ENCODE assay signal across 8 cellular contexts in genomic region chr3:132417695-132418520, GRCh38. TPM values are rescaled to one million over a fixed set of nuclear protein-coding genes. Genes with fewer than 3 reads are reported as not detected.
DNase-seq lines count a peak whose midpoint lies in the region; TF ChIP-seq lines count a peak whose summit lies in the region.

No MANE protein-coding gene starts in this region.

- H3K4me3 ChIP-seq in HFF-Myc (replicated peaks; ENCODE audit: low read depth, low read length) (peak overlapping the region; percentile 96), cardiac fibroblast (replicated peaks in 1 of 2; ENCODE audit: low read depth in 2 of 2, low read length in 2 of 2) (peak overlapping the region; percentile 68 to 74), kidney epithelial cell (ENCODE audit: low read depth, low read length) (peak overlapping the region; percentile 71)

- DNase-seq in NK-92 treated with Interleukin-12 subunit alpha and Interleukin-12 subunit beta, amount 100 ng/mL, for 24 hours (lab: John Stamatoyannopoulos, UW): peak; percentile 42
- DNase-seq in NK-92 (lab: John Stamatoyannopoulos, UW; ENCODE audit: unreplicated experiment) (no peak), HFF-Myc (ENCODE audit: extremely low read depth, low read depth) (peak; percentile 66), M059J (ENCODE audit: low read depth) (peak; percentile 86), SKM-1 (lab: John Stamatoyannopoulos, UW; ENCODE audit: unreplicated experiment) (peak; percentile 43), cardiac fibroblast (ENCODE audit: low read depth in 2 of 2) (peak; percentile 81 to 84), kidney epithelial cell (ENCODE audit: low read depth) (no peak)
- DNase-seq in stimulated activated CD4-positive, alpha-beta T cell treated with anti-CD3 and anti-CD28 coated beads, Interleukin-1b, Interleukin-23, amount 100 ng/mL, for 24 hours (ENCODE audit: low read depth in 4 of 4, low spot score in 1 of 4): peak; percentile 14 to 23 (median 20)

- H3K27me3 ChIP-seq in kidney epithelial cell (ENCODE audit: control insufficient read depth, insufficient read depth, low read length): no peaks in the 10 kb centered on the region

- no peak for TF ChIP-seq CTCF in HFF-Myc (IDR thresholded peaks at IDR 0.05; ENCODE audit: low read depth, low read length, missing control alignments)
- no peak for TF ChIP-seq CTCF in cardiac fibroblast (IDR thresholded peaks at IDR 0.05; ENCODE audit: low read depth, low read length)
- TF ChIP-seq CTCF in kidney epithelial cell (IDR thresholded peaks at IDR 0.05; ENCODE audit: insufficient read depth, low read length, poor library complexity, severe bottlenecking): no peak

- H3K36me3 ChIP-seq in kidney epithelial cell (ENCODE audit: control insufficient read depth, insufficient read depth, low read length): no peaks in the 10 kb centered on the region

RNA-seq across cellular contexts. Expression of gene DNAJC13, which starts 0.6 kb away (rescaled TPM):
- 30.8 and 43.0 TPM in 2 replicates for total RNA-seq in M059J (2014; rRNA removed; shearing (Covaris generic))
- total RNA-seq in kidney epithelial cell: 36.1 and 38.9 TPM in 2 replicates

Comparison
In these comparisons a context has a peak if more than half of its experiments do, and no peak if none do; other contexts are left out.
1. DNase-seq: peak in NK-92 treated with Interleukin-12 subunit alpha and Interleukin-12 subunit beta, amount 100 ng/mL, for 24 hours (single experiment), HFF-Myc (single experiment), M059J (single experiment), SKM-1 (single experiment), cardiac fibroblast (2 of 2) and stimulated activated CD4-positive, alpha-beta T cell treated with anti-CD3 and anti-CD28 coated beads, Interleukin-1b, Interleukin-23, amount 100 ng/mL, for 24 hours (4 of 4); none in NK-92 (single experiment) and kidney epithelial cell (single experiment).
2. Peak in every context shown above with its lines, with median percentiles within 50 percentile points of each other: H3K4me3 ChIP-seq.